Comparison of ENCODE assay signal across 1 cellular context in genomic region chr4:37666625-37667071, GRCh38.
TF ChIP-seq lines count a peak whose summit lies in the region.

No MANE protein-coding gene starts in this region.

TF ChIP-seq in K562, 482 proteins besides CTCF, POLR2A, EP300 and RAD21 (continued from another document):
- TF ChIP-seq ZNF280B (CRISPR knock-in tag; IDR thresholded peaks at IDR 0.05) (no peak), MTA1 (IDR thresholded peaks at IDR 0.05; ENCODE audit: borderline replicate concordance) (no peak), NFE2L1 (tag; IDR thresholded peaks at IDR 0.05; ENCODE audit: borderline replicate concordance, low read depth) (no peak), TCF7L2 (IDR thresholded peaks at IDR 0.05; ENCODE audit: low read depth, low read length) (no peak), ETV1 (tag; conservative IDR thresholded peaks at IDR 0.05; ENCODE audit: low read depth) (peak; percentile 64; the same call in 1 of the 2 replicates), TCF15 (CRISPR knock-in tag; IDR thresholded peaks at IDR 0.05) (no peak), DMBX1 (CRISPR knock-in tag; IDR thresholded peaks at IDR 0.05; ENCODE audit: borderline replicate concordance) (peak; percentile 28; the same call in 1 of the 2 replicates), ZHX1 (conservative IDR thresholded peaks at IDR 0.05; ENCODE audit: low read length) (no peak), HNRNPL (IDR thresholded peaks at IDR 0.05; ENCODE audit: low read depth, low read length) (no peak), E2F6 (IDR thresholded peaks at IDR 0.05; ENCODE audit: borderline replicate concordance in 1 of 2, extremely low read depth in 1 of 2, insufficient read depth in 1 of 2, insufficient read length in 1 of 2, low read depth in 1 of 2, low read length in 1 of 2, poor library complexity in 1 of 2, severe bottlenecking in 1 of 2) (no peak)
TF ChIP-seq in K562: peak in this region for 10.
